8 cellular contexts compared by ENCODE assay signal in the genomic region with DNA sequence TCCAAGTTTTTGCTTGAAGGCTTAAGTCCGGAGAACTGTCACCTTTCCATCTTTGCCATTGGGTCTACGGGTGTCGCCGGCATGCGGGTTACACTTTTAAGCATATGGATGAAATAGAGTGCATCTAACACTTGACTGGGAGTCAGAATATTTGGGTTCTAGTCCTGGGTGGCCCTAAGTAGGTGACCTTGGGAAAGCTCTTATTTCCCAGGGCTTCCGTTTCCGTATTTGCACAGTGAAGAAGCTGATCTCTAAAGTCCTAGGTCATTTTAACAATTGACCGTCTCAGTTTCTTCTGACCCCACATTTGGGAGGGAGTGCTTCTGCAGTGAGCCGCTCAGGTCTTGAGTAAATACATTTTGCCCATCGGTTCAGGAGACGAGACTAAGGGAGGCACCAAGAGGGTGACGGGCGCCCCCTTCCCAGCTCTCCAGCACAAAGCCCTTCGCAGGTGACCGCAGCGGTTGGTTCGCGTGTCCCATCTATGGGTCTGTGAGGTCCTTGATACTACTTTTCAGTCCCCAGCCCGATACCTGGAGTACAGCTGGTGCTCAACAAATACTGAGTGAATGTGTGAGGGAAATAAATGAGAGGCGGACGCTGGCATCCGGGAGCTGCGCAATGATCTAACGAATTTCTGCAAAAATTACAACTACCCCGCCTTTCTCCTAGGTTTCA. TPM values are rescaled to one million over a fixed set of nuclear protein-coding genes. Genes with fewer than 3 reads are reported as not detected.
A peak's percentile ranks its signal among the peaks of the same experiment; 100 is the strongest.
DNase-seq lines count a peak whose midpoint lies in the region; ATAC-seq, FAIRE-seq and TF ChIP-seq lines count a peak whose summit lies in the region.

No MANE protein-coding gene starts in this region.

- H3K9me2 ChIP-seq in hepatocyte (replicated peaks; ENCODE audit: insufficient read depth): no peaks in the 10 kb centered on the region

- H3K4me1 ChIP-seq in hepatocyte (ENCODE audit: insufficient read depth): peaks cover 4% of the 10 kb centered on the region

- H3K4me3 ChIP-seq in hepatocyte: peak overlapping the region; percentile 84

- H2AFZ ChIP-seq in hepatocyte: peak overlapping the region; percentile 97

- FAIRE-seq in D721Med (lab: Jason Lieb, UNC): no peak

- H3K9me3 ChIP-seq in hepatocyte (ENCODE audit: low read depth): no peaks in the 10 kb centered on the region

- peaks cover 4% of the 10 kb centered on the region for H4K20me1 ChIP-seq in hepatocyte (ENCODE audit: insufficient read depth, poor library complexity, severe bottlenecking)

- no peaks in the 10 kb centered on the region for H3K36me3 ChIP-seq in hepatocyte (replicated peaks; ENCODE audit: insufficient read depth, low read depth)

- DNase-seq in D721Med (ENCODE audit: insufficient read length, low spot score): no peak
- DNase-seq in HPDE6-E6E7 (ENCODE audit: extremely low spot score): peak; percentile 22
- DNase-seq in SK-N-DZ (ENCODE audit: low spot score): peak; percentile 67
- DNase-seq in anterior cingulate cortex (lab: John Stamatoyannopoulos, UW): peak in 55 of 58 donors; percentile 15 to 85 (median 53)
- peak; percentile 69 for DNase-seq in hepatocyte (ENCODE audit: low spot score)
- DNase-seq in retina: peak; percentile 88
- no peak for DNase-seq in dedifferentiated amniotic fluid mesenchymal stem cell (ENCODE audit: extremely low spot score)

- H3K79me2 ChIP-seq in hepatocyte: peaks cover 35% of the 10 kb centered on the region

- no peaks in the 10 kb centered on the region for H3K27me3 ChIP-seq in hepatocyte

- H3K4me2 ChIP-seq in hepatocyte: peak overlapping the region; percentile 84

- TF ChIP-seq CTCF in D721Med (IDR thresholded peaks at IDR 0.05; ENCODE audit: insufficient read depth, missing control alignments) (peak; percentile 44), hepatocyte (IDR thresholded peaks at IDR 0.05; ENCODE audit: poor library complexity) (peak; percentile 29)

- WGBS in hepatocyte (ENCODE audit: low lambda C conversion rate, missing lambda C conversion rate): 6% methylated on average over 25 of the region's 25 CpGs

- H3K27ac ChIP-seq in hepatocyte: peak overlapping the region; percentile 98

- ATAC-seq in GM19463 (IDR thresholded peaks at IDR 0.05; ENCODE audit: unreplicated experiment): peak; percentile 31

RNA-seq across cellular contexts. Expression of gene BLTP3A, which starts 0.6 kb away (rescaled TPM):
- polyA plus RNA-seq in SK-N-DZ (2014; cell fraction: cytosol; rRNA removed): 9.1 and 10.1 TPM in 2 replicates
- polyA plus RNA-seq in SK-N-DZ (2014; cell fraction: nucleus; rRNA removed): 4.7 and 8.2 TPM in 2 replicates
- total RNA-seq in hepatocyte: 11.7 and 14.3 TPM in 2 replicates
- polyA plus RNA-seq in hepatocyte: 3.2 and 3.3 TPM in 2 replicates

RNA-seq across cellular contexts. Expression of gene SNRPC, which starts 34.0 kb away (rescaled TPM):
- polyA plus RNA-seq in SK-N-DZ (2014; cell fraction: cytosol; rRNA removed): 238 and 251 TPM in 2 replicates
- 168 and 172 TPM in 2 replicates for polyA plus RNA-seq in SK-N-DZ (2014; cell fraction: nucleus; rRNA removed)
- 86.9 and 95.2 TPM in 2 replicates for total RNA-seq in hepatocyte
- polyA plus RNA-seq in hepatocyte: 224 and 256 TPM in 2 replicates

Comparison
In these comparisons a context has a peak if more than half of its experiments do, and no peak if none do; other contexts are left out.
1. DNase-seq: peak in HPDE6-E6E7 (single experiment), SK-N-DZ (single experiment), anterior cingulate cortex (55 of 58), hepatocyte (single experiment) and retina (single experiment); none in D721Med (single experiment) and dedifferentiated amniotic fluid mesenchymal stem cell (single experiment).